ENCODE assay signal across 8 cellular contexts in the genomic region with DNA sequence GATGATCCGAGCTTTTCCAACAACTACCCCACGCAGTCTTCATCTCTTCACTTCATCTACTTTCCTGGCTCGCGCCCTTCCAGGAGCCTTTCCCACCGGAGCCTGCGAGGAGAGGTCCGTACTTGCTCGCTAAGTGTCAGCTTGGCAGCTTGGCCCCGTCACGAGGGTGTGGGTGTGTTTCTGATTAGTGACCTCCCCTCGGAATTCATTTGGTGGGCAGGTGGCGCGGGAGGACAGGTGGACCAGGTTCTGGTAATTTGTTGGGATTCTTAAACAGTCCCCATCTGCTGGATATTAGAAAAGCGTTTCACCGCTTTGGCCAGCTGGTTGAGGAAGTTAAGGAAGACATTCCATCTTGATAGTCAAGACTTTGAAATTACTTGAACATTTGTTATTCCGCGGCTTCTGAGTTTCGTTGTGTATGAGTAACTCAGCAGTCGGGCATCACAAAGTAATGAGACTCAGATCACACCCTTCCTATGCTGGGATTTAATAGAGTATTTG. TPM values are rescaled to one million over a fixed set of nuclear protein-coding genes. Genes with fewer than 3 reads are reported as not detected.
A peak's percentile ranks its signal among the peaks of the same experiment; 100 is the strongest.
DNase-seq lines count a peak whose midpoint lies in the region; ATAC-seq, FAIRE-seq and TF ChIP-seq lines count a peak whose summit lies in the region.

No MANE protein-coding gene starts in this region.

- TF ChIP-seq CTCF in GM10266 (IDR thresholded peaks at IDR 0.05; ENCODE audit: control insufficient read depth, insufficient read depth, low read depth, missing control alignments), result no peak
- no peak for TF ChIP-seq CTCF in H1 (IDR thresholded peaks at IDR 0.05; ENCODE audit: control extremely low read depth in 1 of 3, insufficient read depth in 1 of 3, low read depth in 1 of 3, low read length in 3 of 3)
- TF ChIP-seq CTCF in mucosa of descending colon (IDR thresholded peaks at IDR 0.05), result no peak

- no peak overlapping the region for H2BK20ac ChIP-seq in H1 (ENCODE audit: low read length)

- no peaks in the 10 kb centered on the region; the same call in 1 of the 2 replicates for H3K79me1 ChIP-seq in H1 (ENCODE audit: low read depth, low read length)

- WGBS in H1 (ENCODE audit: extremely low coverage in 1 of 2, insufficient coverage in 1 of 2, insufficient read length in 1 of 2, insufficient replicate concordance in 2 of 2, low coverage in 1 of 2, low lambda C conversion rate in 2 of 2, missing lambda C conversion rate in 1 of 2), 2 experiments, result 8% methylated on average over 19 of the region's 19 CpGs; no CpG with 5 or more reads in 1 of the 2 experiments

- no peaks in the 10 kb centered on the region for H3K27me3 ChIP-seq in H1 (replicated peaks in 1 of 4; ENCODE audit: control insufficient read depth in 3 of 4, extremely low read depth in 1 of 4, insufficient read depth in 3 of 4, low read length in 3 of 4)

- H3K23ac ChIP-seq in H1 (ENCODE audit: insufficient read length), result no peak overlapping the region

- peak overlapping the region; percentile 79; the same call in 1 of the 2 replicates for H4K8ac ChIP-seq in H1 (ENCODE audit: extremely low read depth, insufficient read depth, low read length)

- H3K4me3 ChIP-seq in H1 (ENCODE audit: extremely low read depth in 1 of 4, insufficient read depth in 2 of 4, low read depth in 3 of 4, low read length in 4 of 4) (peak overlapping the region; percentile 81 to 95 (median 92)), mucosa of descending colon (peak overlapping the region; percentile 67)

- H3K4me2 ChIP-seq in H1 (ENCODE audit: insufficient read depth in 1 of 2, low read depth in 2 of 2, low read length in 2 of 2), result peak overlapping the region; percentile 67 to 89

- DNase-seq in GM10266 (ENCODE audit: extremely low spot score) (peak; percentile 18), HCEC 1CT (peak; percentile 36), NAMALWA (ENCODE audit: low spot score) (peak; percentile 65), H1 (ENCODE audit: low read depth in 1 of 2, low spot score in 2 of 2) (peak in 1 of 2 experiments; percentile 59), mucosa of descending colon (peak; percentile 78 to 82 (median 79)), GDM1 (lab: John Stamatoyannopoulos, UW) (no peak)
- DNase-seq in activated CD4-positive, alpha-beta T cell treated with anti-CD3 and anti-CD28 coated beads, Interleukin-2, amount 50 U/mL, for 24 hours (ENCODE audit: low read depth in 1 of 2, low spot score in 1 of 2), result peak; percentile 29 to 52
- peak; percentile 18 to 27 for DNase-seq in stimulated activated CD8-positive, alpha-beta memory T cell treated with anti-CD3 and anti-CD28 coated beads, Interleukin-7, amount 100 ng/mL, for 1 hour (ENCODE audit: low read depth in 2 of 2)

- no peak for FAIRE-seq in H1 (lab: Jason Lieb, UNC)

- H2BK15ac ChIP-seq in H1 (ENCODE audit: low read length), result no peak overlapping the region

- H2AK5ac ChIP-seq in H1 (ENCODE audit: low read depth, low read length), result no peak overlapping the region

- H4K91ac ChIP-seq in H1 (replicated peaks; ENCODE audit: insufficient read length, low read length), result no peak overlapping the region

- H3K4ac ChIP-seq in H1 (replicated peaks; ENCODE audit: insufficient read length, low read depth, low read length), result no peak overlapping the region

- H4K5ac ChIP-seq in H1 (ENCODE audit: insufficient read length, low read depth, low read length), result no peak overlapping the region

- TF ChIP-seq POLR2A in H1 (IDR thresholded peaks at IDR 0.05; ENCODE audit: control extremely low read depth in 1 of 2, low read depth in 2 of 2, low read length in 2 of 2), result no peak

- TF ChIP-seq RAD21 in H1 (IDR thresholded peaks at IDR 0.05 in 1 of 2, conservative IDR thresholded peaks at IDR 0.05 in 1 of 2; ENCODE audit: low read depth in 2 of 2, low read length in 2 of 2), result no peak

- H2BK5ac ChIP-seq in H1 (ENCODE audit: low read depth, low read length), result 0 out of 2 replicates have a peak overlapping the region, but pooled peaks have one; percentile 69

- H3K9me3 ChIP-seq in H1 (ENCODE audit: insufficient read depth in 2 of 2, low read depth in 1 of 2, low read length in 1 of 2) (no peaks in the 10 kb centered on the region), mucosa of descending colon (no peaks in the 10 kb centered on the region)

- no peak overlapping the region for H2BK120ac ChIP-seq in H1 (replicated peaks; ENCODE audit: low read depth, low read length)

- peaks cover 3% of the 10 kb centered on the region for H3K23me2 ChIP-seq in H1 (ENCODE audit: low read depth, low read length)

- H4K20me1 ChIP-seq in H1 (replicated peaks in 1 of 2; ENCODE audit: control insufficient read depth in 1 of 2, insufficient read depth in 2 of 2, low read length in 2 of 2), result no peaks in the 10 kb centered on the region

- no peak overlapping the region for H3K14ac ChIP-seq in H1 (ENCODE audit: insufficient read length)

- H3K9ac ChIP-seq in H1 (replicated peaks in 1 of 4; ENCODE audit: extremely low read depth in 1 of 4, low read depth in 3 of 4, low read length in 3 of 4), result peak overlapping the region; percentile 62 to 93 (median 69)

- H2BK12ac ChIP-seq in H1 (ENCODE audit: low read depth, low read length), result no peak overlapping the region

- peak; percentile 65 for ATAC-seq in mucosa of descending colon

- H3K27ac ChIP-seq in H1 (ENCODE audit: low read depth, low read length), result peak overlapping the region; percentile 51

- H3K56ac ChIP-seq in H1 (replicated peaks; ENCODE audit: insufficient read length, low read depth, low read length), result no peak overlapping the region

- no peak overlapping the region for H3K18ac ChIP-seq in H1 (ENCODE audit: extremely low read depth, low read length)

- intact Hi-C loops in mucosa of descending colon (cut with DNase I, micrococcal nuclease), result no loop called here

- no peak for TF ChIP-seq EP300 in H1 (IDR thresholded peaks at IDR 0.05; ENCODE audit: borderline replicate concordance in 1 of 2, low read depth in 2 of 2, low read length in 2 of 2)

- H3K4me1 ChIP-seq in H1 (replicated peaks in 1 of 4; ENCODE audit: control insufficient read depth in 3 of 4, insufficient read depth in 4 of 4, low read length in 3 of 4), result peaks cover 0 to 10% (median 5%) of the 10 kb centered on the region in 4 experiments; a peak in 5 of 7 replicates
- H3K4me1 ChIP-seq in mucosa of descending colon (ENCODE audit: low read depth), result peaks cover 15% of the 10 kb centered on the region

- H3K36me3 ChIP-seq in H1 (ENCODE audit: control insufficient read depth in 2 of 4, insufficient read depth in 4 of 4, low read length in 3 of 4), result peaks cover 0 to 23% (median 5%) of the 10 kb centered on the region in 4 experiments; a peak in 4 of 8 replicates
- no peaks in the 10 kb centered on the region for H3K36me3 ChIP-seq in mucosa of descending colon (ENCODE audit: low read depth)

- peaks cover 0 to 20% of the 10 kb centered on the region in 2 experiments; a peak in 3 of 4 replicates for H3K79me2 ChIP-seq in H1 (ENCODE audit: control insufficient read depth in 1 of 2, insufficient read depth in 2 of 2, low read length in 2 of 2)

- CTCF ChIA-PET in H1 (lab: Charles Lee; ENCODE audit: partially characterized antibody), result interaction anchor here (0.6 to 1.5 kb wide), 3 partner anchors 125 to 275 kb away, joined by 3 to 4 read pairs (median 3); no protein-coding TSS in a partner anchor

- POLR2A ChIA-PET in H1 (lab: Charles Lee; ENCODE audit: partially characterized antibody), result no interaction called here

- H2AFZ ChIP-seq in H1 (ENCODE audit: low read length), result peak overlapping the region; percentile 47; the same call in 1 of the 2 replicates

TF ChIP-seq in H1, 55 proteins besides CTCF, POLR2A, EP300 and RAD21:
- no peak for TF ChIP-seq NRF1 (IDR thresholded peaks at IDR 0.05; ENCODE audit: low read depth, low read length)
- TF ChIP-seq KDM5A (IDR thresholded peaks at IDR 0.05; ENCODE audit: low read length), result 0 out of 2 replicates have a peak, but pooled peaks have one; percentile 4
- TF ChIP-seq SP1 (IDR thresholded peaks at IDR 0.05; ENCODE audit: low read depth, low read length), result no peak
- TF ChIP-seq KDM4A (IDR thresholded peaks at IDR 0.05; ENCODE audit: low read depth, low read length, severe bottlenecking), result peak; percentile 51
- TF ChIP-seq, protein P1, sequence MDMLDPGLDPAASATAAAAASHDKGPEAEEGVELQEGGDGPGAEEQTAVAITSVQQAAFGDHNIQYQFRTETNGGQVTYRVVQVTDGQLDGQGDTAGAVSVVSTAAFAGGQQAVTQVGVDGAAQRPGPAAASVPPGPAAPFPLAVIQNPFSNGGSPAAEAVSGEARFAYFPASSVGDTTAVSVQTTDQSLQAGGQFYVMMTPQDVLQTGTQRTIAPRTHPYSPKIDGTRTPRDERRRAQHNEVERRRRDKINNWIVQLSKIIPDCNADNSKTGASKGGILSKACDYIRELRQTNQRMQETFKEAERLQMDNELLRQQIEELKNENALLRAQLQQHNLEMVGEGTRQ (IDR thresholded peaks at IDR 0.05; ENCODE audit: low read length), result no peak
- TF ChIP-seq SP4 (IDR thresholded peaks at IDR 0.05; ENCODE audit: low read length), result no peak
- peak in 1 of 2 experiments; percentile 48; a peak in 1 of 4 replicates for TF ChIP-seq SIN3A (conservative IDR thresholded peaks at IDR 0.05 in 1 of 2, IDR thresholded peaks at IDR 0.05 in 1 of 2; ENCODE audit: low read depth in 1 of 2, low read length in 2 of 2)
- 0 out of 2 replicates have a peak, but pooled peaks have one; percentile 2 for TF ChIP-seq PHF8 (conservative IDR thresholded peaks at IDR 0.05; ENCODE audit: low read depth, low read length)
- peak; percentile 8 for TF ChIP-seq SAP30 (IDR thresholded peaks at IDR 0.05; ENCODE audit: insufficient read depth, insufficient replicate concordance, low read length)
- TF ChIP-seq NANOG (IDR thresholded peaks at IDR 0.05; ENCODE audit: insufficient read depth, low read depth, low read length, poor library complexity, severe bottlenecking), result no peak

RNA-seq across cellular contexts. Expression of a gene that starts 0.5 kb away (rescaled TPM):
- total RNA-seq in H1 (2021; fragmentation: NEBNext Ultra II Directional; extraction: Animal tissue kit (Norgen Biotek cat#: 25700)), result 34.2 and 34.3 TPM in 2 replicates
- polyA plus RNA-seq in H1 (2011; rRNA removed), result 9.1 and 16.0 TPM in 2 replicates
- 23.7 TPM for polyA plus RNA-seq in H1 (2011; cell fraction: cytosol; rRNA removed)
- polyA plus RNA-seq in H1 (2011; cell fraction: nucleus; rRNA removed), result 14.8 TPM
- polyA plus RNA-seq in H1 (2012, experiment 1 of 2), result 18.5 to 32.3 TPM (median 21.9 TPM) in 4 replicates
- polyA plus RNA-seq in H1 (2012, experiment 2 of 2), result 5.5 TPM
- 35.8 TPM for polyA plus RNA-seq in H1 (2013, experiment 1 of 2)
- 32.5 TPM for polyA plus RNA-seq in H1 (2013, experiment 2 of 2)
- polyA minus RNA-seq in H1 (2011; rRNA and poly(A)+ RNA removed), result 18.2 and 27.6 TPM in 2 replicates
- polyA minus RNA-seq in H1 (2011; cell fraction: cytosol; rRNA and poly(A)+ RNA removed), result 19.2 TPM
- 48.9 TPM for polyA minus RNA-seq in H1 (2011; cell fraction: nucleus; rRNA and poly(A)+ RNA removed)
- 10 to 100 TPM; 50.5 to 56.6 (median 50.9) TPM for total RNA-seq in mucosa of descending colon
